8 cellular contexts compared by ENCODE assay signal in genomic region chr3:127775398-127776109, GRCh38. TPM values are rescaled to one million over a fixed set of nuclear protein-coding genes. Genes with fewer than 3 reads are reported as not detected.
A peak's percentile ranks its signal among the peaks of the same experiment; 100 is the strongest.
DNase-seq lines count a peak whose midpoint lies in the region; ATAC-seq and TF ChIP-seq lines count a peak whose summit lies in the region.

No MANE protein-coding gene starts in this region.

- H3K79me1 ChIP-seq in IMR-90 (ENCODE audit: low read depth in 1 of 2, low read length in 2 of 2): peaks cover 53 to 92% of the 10 kb centered on the region in 2 experiments

- TF ChIP-seq POLR2A in IMR-90 (IDR thresholded peaks at IDR 0.05; ENCODE audit: low read depth, low read length) (peak; percentile 31; the same call in 1 of the 2 replicates), testis (IDR thresholded peaks at IDR 0.05) (no peak)

- H3K23ac ChIP-seq in IMR-90 (ENCODE audit: low read depth, low read length): peak overlapping the region; percentile 43

- H3K9me3 ChIP-seq in IMR-90 (ENCODE audit: control insufficient read depth, insufficient read depth, low read length) (peaks cover 4% of the 10 kb centered on the region), testis (no peaks in the 10 kb centered on the region)
- no peaks in the 10 kb centered on the region for H3K9me3 ChIP-seq in CD4-positive, alpha-beta memory T cell (ENCODE audit: control insufficient read depth in 1 of 2, low read length in 2 of 2)

- H3K4me2 ChIP-seq in IMR-90 (ENCODE audit: low read depth, low read length): peak overlapping the region; percentile 15

- intact Hi-C loops in IMR-90 (cut with micrococcal nuclease) (no loop called here), activated B cell treated with CpG ODN at 0.5 μM for 24 hours (cut with micrococcal nuclease) (loop anchor here (2.0 kb wide), 1 partner anchor 13 kb away; no protein-coding TSS in a partner anchor), testis (cut with DNase I; ENCODE audit: low total_unique reads) (no loop called here)
- intact Hi-C loops in CD4-positive, alpha-beta memory T cell (cut with micrococcal nuclease): no loop called here

- H3K9me1 ChIP-seq in IMR-90 (ENCODE audit: insufficient read depth, low read length): peaks cover 44% of the 10 kb centered on the region

- peak overlapping the region; percentile 80 for H2AFZ ChIP-seq in IMR-90 (replicated peaks; ENCODE audit: low read length, poor library complexity)

- peaks cover 47% of the 10 kb centered on the region for H3K4me1 Mint-ChIP-seq in activated B cell treated with CpG ODN at 0.5 μM for 24 hours
- H3K4me1 Mint-ChIP-seq in CD4-positive, alpha-beta memory T cell: peaks cover 0 to 2% (median 0%) of the 10 kb centered on the region in 4 donors

- TF ChIP-seq CTCF in IMR-90 (conservative IDR thresholded peaks at IDR 0.05; ENCODE audit: low read depth, low read length) (no peak), activated B cell treated with CpG ODN at 0.5 μM for 24 hours (IDR thresholded peaks at IDR 0.05) (no peak), testis (IDR thresholded peaks at IDR 0.05) (no peak)

- H2BK15ac ChIP-seq in IMR-90 (ENCODE audit: low read depth, low read length): peak overlapping the region; percentile 39; the same call in 2 of the 3 replicates

- ATAC-seq in IMR-90 (ENCODE audit: low read depth) (peak; percentile 74), activated B cell treated with CpG ODN at 0.5 μM for 24 hours (ENCODE audit: low read depth) (peak; percentile 53)

- BruUV-seq in IMR-90 (replicated peaks; lab: Mats Ljungman, UMichigan): no TSS peak

- no peaks in the 10 kb centered on the region for H4K20me1 ChIP-seq in IMR-90 (ENCODE audit: insufficient read depth, low read length)

- peak overlapping the region; percentile 86 for H2BK20ac ChIP-seq in IMR-90 (ENCODE audit: low read depth, low read length)

- dilution Hi-C loops in IMR-90 (cut with HindIII; ENCODE audit: low sequenced_read_pairs, unreplicated experiment): no loop called here

- POLR2A ChIA-PET in IMR-90 (lab: Charles Lee; ENCODE audit: unreplicated experiment) (no interaction called here), activated B cell treated with CpG ODN at 0.5 μM for 24 hours (lab: Charles Lee) (interaction anchor here (1.1 to 1.2 kb wide), 2 partner anchors 11 to 13 kb away, joined by 3 read pairs; no protein-coding TSS in a partner anchor)
- POLR2A ChIA-PET in CD4-positive, alpha-beta memory T cell (lab: Charles Lee; ENCODE audit: partially characterized antibody): no interaction called here

- CTCF ChIA-PET in IMR-90 (lab: Yijun Ruan, JAX): no interaction called here
- CTCF ChIA-PET in activated B cell treated with CpG ODN at 0.5 μM for 24 hours (lab: Charles Lee): no interaction called here
- CTCF ChIA-PET in CD4-positive, alpha-beta memory T cell (lab: Charles Lee; ENCODE audit: partially characterized antibody): no interaction called here

- H2BK5ac ChIP-seq in IMR-90 (ENCODE audit: low read depth, low read length, poor library complexity, severe bottlenecking): peak overlapping the region; percentile 83

- peak overlapping the region; percentile 84 for H3K4ac ChIP-seq in IMR-90 (ENCODE audit: low read depth, low read length)

- H4K5ac ChIP-seq in IMR-90 (ENCODE audit: low read depth, low read length): peak overlapping the region; percentile 37

- peak overlapping the region; percentile 97 for H2AK5ac ChIP-seq in IMR-90 (ENCODE audit: low read depth, low read length)

- H3K27ac Mint-ChIP-seq in activated B cell treated with CpG ODN at 0.5 μM for 24 hours: peak overlapping the region; percentile 60
- H3K27ac Mint-ChIP-seq in CD4-positive, alpha-beta memory T cell: peak overlapping the region in 2 of 7 donors; percentile 4 to 49

- peak overlapping the region; percentile 91 for H2BK120ac ChIP-seq in IMR-90 (ENCODE audit: low read depth, low read length)

- H3K4me1 ChIP-seq in IMR-90 (ENCODE audit: control insufficient read depth, insufficient read depth, low read length): peaks cover 35% of the 10 kb centered on the region
- H3K4me1 ChIP-seq in testis: peaks cover 11% of the 10 kb centered on the region
- H3K4me1 ChIP-seq in CD4-positive, alpha-beta memory T cell (ENCODE audit: insufficient read depth, low read length): no peaks in the 10 kb centered on the region

- WGBS in IMR-90 (ENCODE audit: extremely low coverage in 2 of 2, insufficient read length in 1 of 2), 2 experiments: 0% methylated on average over 2 of the region's 17 CpGs; no CpG with 5 or more reads in 1 of the 2 experiments
- 29 to 32% methylated on average over 12 to 15 of the region's 17 CpGs for WGBS in testis, 2 donors

- H4K91ac ChIP-seq in IMR-90 (ENCODE audit: insufficient read depth, low read depth, low read length): peak overlapping the region; percentile 89

- H3K27ac ChIP-seq in IMR-90 (ENCODE audit: insufficient read depth, low read length) (peak overlapping the region; percentile 88), testis (peak overlapping the region; percentile 4 to 14)
- H3K27ac ChIP-seq in CD4-positive, alpha-beta memory T cell (ENCODE audit: low read depth, low read length): no peak overlapping the region

- H3K36me3 ChIP-seq in IMR-90 (ENCODE audit: control insufficient read depth, insufficient read depth, low read length) (no peaks in the 10 kb centered on the region; the same call in 1 of the 2 replicates), testis (ENCODE audit: low read depth, missing control alignments) (no peaks in the 10 kb centered on the region)
- H3K36me3 ChIP-seq in CD4-positive, alpha-beta memory T cell (ENCODE audit: insufficient read depth, low read length): no peaks in the 10 kb centered on the region

- in situ Hi-C loops in IMR-90 (cut with MboI; ENCODE audit: low sequenced_read_pairs): no loop called here

- peaks cover 9% of the 10 kb centered on the region for H3K9me3 Mint-ChIP-seq in activated B cell treated with CpG ODN at 0.5 μM for 24 hours
- H3K9me3 Mint-ChIP-seq in CD4-positive, alpha-beta memory T cell: peaks cover 0 to 6% (median 1%) of the 10 kb centered on the region in 8 donors

- H3K4me3 ChIP-seq in IMR-90 (ENCODE audit: insufficient read depth, low read depth, low read length) (no peak overlapping the region), testis (no peak overlapping the region)
- H3K4me3 ChIP-seq in CD4-positive, alpha-beta memory T cell (ENCODE audit: low read length in 2 of 2): no peak overlapping the region

- H4K8ac ChIP-seq in IMR-90 (ENCODE audit: low read depth in 2 of 2, low read length in 2 of 2): peak overlapping the region; percentile 41 to 88

- H3K14ac ChIP-seq in IMR-90 (replicated peaks; ENCODE audit: low read depth, low read length): peak overlapping the region; percentile 73

- H3K4me3 Mint-ChIP-seq in activated B cell treated with CpG ODN at 0.5 μM for 24 hours: peak overlapping the region; percentile 73
- H3K4me3 Mint-ChIP-seq in CD4-positive, alpha-beta memory T cell: no peak overlapping the region

- H2AK9ac ChIP-seq in IMR-90 (replicated peaks; ENCODE audit: low read depth, low read length, poor library complexity): peak overlapping the region; percentile 56

- no peak for TF ChIP-seq RAD21 in IMR-90 (IDR thresholded peaks at IDR 0.05; ENCODE audit: low read length)

- H3K36me3 Mint-ChIP-seq in activated B cell treated with CpG ODN at 0.5 μM for 24 hours (ENCODE audit: low read depth): peaks cover 2% of the 10 kb centered on the region
- H3K36me3 Mint-ChIP-seq in CD4-positive, alpha-beta memory T cell: peaks cover 0 to 3% of the 10 kb centered on the region in 2 donors

- peak overlapping the region; percentile 30 for H3K18ac ChIP-seq in IMR-90 (ENCODE audit: low read depth, low read length)

- peak overlapping the region; percentile 27; the same call in 1 of the 2 replicates for H3K56ac ChIP-seq in IMR-90 (ENCODE audit: extremely low read depth, insufficient read depth, low read length)

- H3K9ac ChIP-seq in IMR-90 (ENCODE audit: low read depth, low read length): peak overlapping the region; percentile 44; the same call in 1 of the 2 replicates

- no peaks in the 10 kb centered on the region for H3K27me3 ChIP-seq in IMR-90 (ENCODE audit: control insufficient read depth, insufficient read depth, low read length)
- H3K27me3 ChIP-seq in testis: no peaks in the 10 kb centered on the region
- no peaks in the 10 kb centered on the region for H3K27me3 ChIP-seq in CD4-positive, alpha-beta memory T cell (ENCODE audit: insufficient read depth, low read length)

- no peaks in the 10 kb centered on the region for H3K27me3 Mint-ChIP-seq in activated B cell treated with CpG ODN at 0.5 μM for 24 hours
- peaks cover 2% of the 10 kb centered on the region in 2 donors for H3K27me3 Mint-ChIP-seq in CD4-positive, alpha-beta memory T cell

- DNase-seq in AG20443 (ENCODE audit: low spot score) (peak; percentile 69), IMR-90 (peak; percentile 90), activated B cell treated with CpG ODN at 0.5 μM for 24 hours (no peak), iris pigment epithelial cell (ENCODE audit: low read depth) (peak; percentile 71), testis (peak; percentile 77)
- DNase-seq in stimulated activated naive CD4-positive, alpha-beta T cell (lab: John Stamatoyannopoulos, UW): no peak
- no peak for DNase-seq in stimulated activated CD4-positive, alpha-beta T cell treated with anti-CD3 and anti-CD28 coated beads, Interleukin-15, amount 100 ng/mL, for 24 hours
- no peak for DNase-seq in CD4-positive, alpha-beta memory T cell

TF ChIP-seq in IMR-90, 13 proteins besides CTCF, POLR2A, EP300 and RAD21 (continues in another document):
- peak; percentile 82 for TF ChIP-seq FOS (IDR thresholded peaks at IDR 0.05; ENCODE audit: low read depth, low read length)
- TF ChIP-seq USF2 (IDR thresholded peaks at IDR 0.05; ENCODE audit: low read depth, low read length): peak; percentile 17; the same call in 1 of the 2 replicates
- no peak for TF ChIP-seq RFX5 (IDR thresholded peaks at IDR 0.05; ENCODE audit: low read depth, low read length)
- TF ChIP-seq MAZ (IDR thresholded peaks at IDR 0.05; ENCODE audit: borderline replicate concordance, low read depth, low read length): peak; percentile 73
- TF ChIP-seq SMC3 (IDR thresholded peaks at IDR 0.05; ENCODE audit: low read depth, low read length): 0 out of 2 replicates have a peak, but pooled peaks have one; percentile 2

RNA-seq across cellular contexts. Expression of gene MGLL, which starts 46.8 kb away (rescaled TPM):
- total RNA-seq in IMR-90 (2012; rRNA removed) (23.6 and 23.7 TPM in 2 replicates), activated B cell treated with CpG ODN at 0.5 μM for 24 hours (16.7 and 19.1 TPM in 2 replicates), testis (10 to 100 TPM; 18.3 to 19.2 TPM)
- polyA plus RNA-seq in IMR-90 (2012; rRNA removed) (59.9 and 60.6 TPM in 2 replicates), testis (ENCODE audit: insufficient read depth, low read depth, low replicate concordance) (26.0 TPM)
- polyA plus RNA-seq in IMR-90 (2012; cell fraction: cytosol; rRNA removed): 33.0 and 76.1 TPM in 2 replicates
- polyA plus RNA-seq in IMR-90 (2012; cell fraction: nucleus; rRNA removed; ENCODE audit: low replicate concordance): 37.3 and 45.7 TPM in 2 replicates
- 1 to 10 TPM; 2.4 to 4.8 TPM for total RNA-seq in CD4-positive, alpha-beta memory T cell
- 1 to 10 TPM in 1 of 2 donors, under 1 TPM in 1; 0.77 to 2.2 TPM for polyA plus RNA-seq in CD4-positive, alpha-beta memory T cell

Comparison
In these comparisons a context has a peak if more than half of its experiments do, and no peak if none do; other contexts are left out.
1. DNase-seq: peak in AG20443 (single experiment), IMR-90 (single experiment), iris pigment epithelial cell (single experiment) and testis (single experiment); none in activated B cell treated with CpG ODN at 0.5 μM for 24 hours (single experiment), stimulated activated naive CD4-positive, alpha-beta T cell (0 of 6), stimulated activated CD4-positive, alpha-beta T cell treated with anti-CD3 and anti-CD28 coated beads, Interleukin-15, amount 100 ng/mL, for 24 hours (single experiment) and CD4-positive, alpha-beta memory T cell (0 of 5).